1 cellular context compared by ENCODE assay signal in the genomic region with DNA sequence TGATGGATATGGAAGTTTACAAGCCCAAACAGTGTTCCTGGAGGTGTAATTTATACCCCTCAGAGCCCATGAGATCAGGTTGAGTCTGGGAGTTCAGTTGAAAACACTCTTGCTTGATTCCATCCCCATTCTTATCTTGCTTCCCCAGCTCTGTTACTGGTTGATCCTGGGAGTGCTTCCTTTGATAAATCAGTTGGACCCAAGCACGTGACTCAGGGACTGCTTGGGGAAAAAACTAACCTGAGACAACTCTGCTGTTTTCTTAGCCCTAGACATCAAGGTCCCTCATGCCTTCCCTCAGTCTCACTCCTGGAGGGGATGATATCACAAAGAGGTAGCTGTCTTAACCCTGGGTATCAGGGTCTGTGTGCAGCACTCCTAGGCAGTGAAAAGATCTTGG.
TF ChIP-seq lines count a peak whose summit lies in the region.

No MANE protein-coding gene starts in this region.

TF ChIP-seq in K562, 482 proteins besides CTCF, POLR2A, EP300 and RAD21 (continued from another document and continues in another):
- TF ChIP-seq, protein P1, sequence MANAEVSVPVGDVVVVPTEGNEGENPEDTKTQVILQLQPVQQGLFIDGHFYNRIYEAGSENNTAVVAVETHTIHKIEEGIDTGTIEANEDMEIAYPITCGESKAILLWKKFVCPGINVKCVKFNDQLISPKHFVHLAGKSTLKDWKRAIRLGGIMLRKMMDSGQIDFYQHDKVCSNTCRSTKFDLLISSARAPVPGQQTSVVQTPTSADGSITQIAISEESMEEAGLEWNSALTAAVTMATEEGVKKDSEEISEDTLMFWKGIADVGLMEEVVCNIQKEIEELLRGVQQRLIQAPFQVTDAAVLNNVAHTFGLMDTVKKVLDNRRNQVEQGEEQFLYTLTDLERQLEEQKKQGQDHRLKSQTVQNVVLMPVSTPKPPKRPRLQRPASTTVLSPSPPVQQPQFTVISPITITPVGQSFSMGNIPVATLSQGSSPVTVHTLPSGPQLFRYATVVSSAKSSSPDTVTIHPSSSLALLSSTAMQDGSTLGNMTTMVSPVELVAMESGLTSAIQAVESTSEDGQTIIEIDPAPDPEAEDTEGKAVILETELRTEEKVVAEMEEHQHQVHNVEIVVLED (CRISPR knock-in tag; IDR thresholded peaks at IDR 0.05), result no peak
- TF ChIP-seq KLF10 (CRISPR knock-in tag; IDR thresholded peaks at IDR 0.05) (no peak), FOXM1 (IDR thresholded peaks at IDR 0.05; ENCODE audit: low read depth) (no peak), FOXM1 (CRISPR knock-in tag; IDR thresholded peaks at IDR 0.05; ENCODE audit: low read depth) (no peak), USF1 (CRISPR knock-in tag; IDR thresholded peaks at IDR 0.05) (peak; percentile 34; the same call in 1 of the 2 replicates), SIN3A (IDR thresholded peaks at IDR 0.05; ENCODE audit: borderline replicate concordance in 2 of 2, control insufficient read depth in 1 of 2, low read depth in 2 of 2, low read length in 2 of 2) (no peak), KLF16 (IDR thresholded peaks at IDR 0.05) (no peak), CBFA2T3 (IDR thresholded peaks at IDR 0.05) (peak; percentile 28), TCF7 (IDR thresholded peaks at IDR 0.05; ENCODE audit: borderline replicate concordance) (no peak), MECOM (CRISPR knock-in tag; IDR thresholded peaks at IDR 0.05) (no peak), CBFB (CRISPR knock-in tag; IDR thresholded peaks at IDR 0.05) (no peak), HNRNPL (IDR thresholded peaks at IDR 0.05; ENCODE audit: low read depth, low read length) (no peak), KAT7 (CRISPR knock-in tag; IDR thresholded peaks at IDR 0.05; ENCODE audit: borderline replicate concordance) (no peak), IRF2 (CRISPR knock-in tag; IDR thresholded peaks at IDR 0.05) (no peak), SREBF1 (IDR thresholded peaks at IDR 0.05; ENCODE audit: borderline replicate concordance, low read depth, low read length) (no peak), RUNX1 (IDR thresholded peaks at IDR 0.05; ENCODE audit: low read depth) (no peak), HDAC1 (IDR thresholded peaks at IDR 0.05) (no peak), ARNT (IDR thresholded peaks at IDR 0.05) (no peak), CEBPZ (IDR thresholded peaks at IDR 0.05; ENCODE audit: borderline replicate concordance, low read depth, low read length) (no peak), POLR2H (tag; IDR thresholded peaks at IDR 0.05; ENCODE audit: low read depth) (no peak), KAT2B (IDR thresholded peaks at IDR 0.05; ENCODE audit: low read depth, low read length) (no peak), ZHX1 (conservative IDR thresholded peaks at IDR 0.05; ENCODE audit: low read length) (no peak), SRSF9 (IDR thresholded peaks at IDR 0.05; ENCODE audit: borderline replicate concordance, low read depth, low read length) (no peak), DEAF1 (CRISPR knock-in tag; IDR thresholded peaks at IDR 0.05) (no peak)
- TF ChIP-seq, protein P2, sequence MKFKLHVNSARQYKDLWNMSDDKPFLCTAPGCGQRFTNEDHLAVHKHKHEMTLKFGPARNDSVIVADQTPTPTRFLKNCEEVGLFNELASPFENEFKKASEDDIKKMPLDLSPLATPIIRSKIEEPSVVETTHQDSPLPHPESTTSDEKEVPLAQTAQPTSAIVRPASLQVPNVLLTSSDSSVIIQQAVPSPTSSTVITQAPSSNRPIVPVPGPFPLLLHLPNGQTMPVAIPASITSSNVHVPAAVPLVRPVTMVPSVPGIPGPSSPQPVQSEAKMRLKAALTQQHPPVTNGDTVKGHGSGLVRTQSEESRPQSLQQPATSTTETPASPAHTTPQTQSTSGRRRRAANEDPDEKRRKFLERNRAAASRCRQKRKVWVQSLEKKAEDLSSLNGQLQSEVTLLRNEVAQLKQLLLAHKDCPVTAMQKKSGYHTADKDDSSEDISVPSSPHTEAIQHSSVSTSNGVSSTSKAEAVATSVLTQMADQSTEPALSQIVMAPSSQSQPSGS (CRISPR knock-in tag; IDR thresholded peaks at IDR 0.05), result no peak
- TF ChIP-seq, protein P3, sequence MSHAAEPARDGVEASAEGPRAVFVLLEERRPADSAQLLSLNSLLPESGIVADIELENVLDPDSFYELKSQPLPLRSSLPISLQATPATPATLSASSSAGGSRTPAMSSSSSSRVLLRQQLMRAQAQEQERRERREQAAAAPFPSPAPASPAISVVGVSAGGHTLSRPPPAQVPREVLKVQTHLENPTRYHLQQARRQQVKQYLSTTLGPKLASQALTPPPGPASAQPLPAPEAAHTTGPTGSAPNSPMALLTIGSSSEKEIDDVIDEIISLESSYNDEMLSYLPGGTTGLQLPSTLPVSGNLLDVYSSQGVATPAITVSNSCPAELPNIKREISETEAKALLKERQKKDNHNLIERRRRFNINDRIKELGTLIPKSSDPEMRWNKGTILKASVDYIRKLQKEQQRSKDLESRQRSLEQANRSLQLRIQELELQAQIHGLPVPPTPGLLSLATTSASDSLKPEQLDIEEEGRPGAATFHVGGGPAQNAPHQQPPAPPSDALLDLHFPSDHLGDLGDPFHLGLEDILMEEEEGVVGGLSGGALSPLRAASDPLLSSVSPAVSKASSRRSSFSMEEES (CRISPR knock-in tag; IDR thresholded peaks at IDR 0.05), result peak; percentile 94
- TF ChIP-seq, protein P4, sequence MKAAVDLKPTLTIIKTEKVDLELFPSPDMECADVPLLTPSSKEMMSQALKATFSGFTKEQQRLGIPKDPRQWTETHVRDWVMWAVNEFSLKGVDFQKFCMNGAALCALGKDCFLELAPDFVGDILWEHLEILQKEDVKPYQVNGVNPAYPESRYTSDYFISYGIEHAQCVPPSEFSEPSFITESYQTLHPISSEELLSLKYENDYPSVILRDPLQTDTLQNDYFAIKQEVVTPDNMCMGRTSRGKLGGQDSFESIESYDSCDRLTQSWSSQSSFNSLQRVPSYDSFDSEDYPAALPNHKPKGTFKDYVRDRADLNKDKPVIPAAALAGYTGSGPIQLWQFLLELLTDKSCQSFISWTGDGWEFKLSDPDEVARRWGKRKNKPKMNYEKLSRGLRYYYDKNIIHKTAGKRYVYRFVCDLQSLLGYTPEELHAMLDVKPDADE (conservative IDR thresholded peaks at IDR 0.05; ENCODE audit: control insufficient read depth, low read depth, low read length), result no peak
